Comparison of ENCODE assay signal across 8 cellular contexts in genomic region chr1:111737216-111738132, GRCh38. TPM values are rescaled to one million over a fixed set of nuclear protein-coding genes. Genes with fewer than 3 reads are reported as not detected.
DNase-seq lines count a peak whose midpoint lies in the region; ATAC-seq, FAIRE-seq and TF ChIP-seq lines count a peak whose summit lies in the region.

No MANE protein-coding gene starts in this region.

- H3K4me1 ChIP-seq in HUES64 (ENCODE audit: insufficient read depth, low read length) (peaks cover 27% of the 10 kb centered on the region), muscle layer of duodenum (ENCODE audit: control insufficient read depth in 1 of 2, insufficient read depth in 2 of 2, low read length in 2 of 2) (peaks cover 34 to 55% of the 10 kb centered on the region in 2 donors)

- H3K27me3 ChIP-seq in HUES64 (ENCODE audit: insufficient read depth, low read length) (peaks cover 17% of the 10 kb centered on the region), bronchial epithelial cell (ENCODE audit: control insufficient read depth, insufficient read depth, low read length) (no peaks in the 10 kb centered on the region), muscle layer of duodenum (ENCODE audit: low read depth, low read length) (no peaks in the 10 kb centered on the region)

- H3K9me3 ChIP-seq in HUES64 (ENCODE audit: insufficient read depth, low read depth, low read length) (no peaks in the 10 kb centered on the region), muscle layer of duodenum (ENCODE audit: control insufficient read depth in 1 of 2, low read length in 2 of 2) (no peaks in the 10 kb centered on the region)

- H3K4me3 ChIP-seq in AG04449 (ENCODE audit: low read depth, low read length), result peak overlapping the region; percentile 54
- H3K4me3 ChIP-seq in HUES64 (ENCODE audit: low read length), result peak overlapping the region; percentile 74
- H3K4me3 ChIP-seq in bronchial epithelial cell (ENCODE audit: low read depth, low read length), result peak overlapping the region; percentile 70
- peak overlapping the region; percentile 73 to 77 for H3K4me3 ChIP-seq in muscle layer of duodenum (ENCODE audit: low read depth in 1 of 2, low read length in 2 of 2)

- H3K36me3 ChIP-seq in HUES64 (ENCODE audit: insufficient read depth, low read length) (no peaks in the 10 kb centered on the region), bronchial epithelial cell (ENCODE audit: control insufficient read depth, insufficient read depth, low read length) (peaks cover 8% of the 10 kb centered on the region), muscle layer of duodenum (ENCODE audit: control insufficient read depth in 1 of 2, insufficient read depth in 2 of 2, low read length in 2 of 2) (peaks cover 0 to 9% of the 10 kb centered on the region in 2 donors)

- FAIRE-seq in bronchial epithelial cell (lab: Jason Lieb, UNC), result no peak

- no peak for TF ChIP-seq CTCF in AG04449 (IDR thresholded peaks at IDR 0.05; ENCODE audit: insufficient read depth, low read length, missing control alignments)
- no peak for TF ChIP-seq CTCF in bronchial epithelial cell (IDR thresholded peaks at IDR 0.05; ENCODE audit: insufficient read depth, low read length, severe bottlenecking)

- no peak for ATAC-seq in left lobe of liver

- no peak overlapping the region for H3K9ac ChIP-seq in HUES64 (ENCODE audit: low read depth, low read length)

- CTCF ChIA-PET in AG04449 (lab: Yijun Ruan, JAX), result interaction anchor here (0.6 to 10.1 kb wide), 9 partner anchors 9 to 259 kb away, joined by 3 to 130 read pairs (median 22); no protein-coding TSS in a partner anchor

- POLR2A ChIA-PET in AG04449 (lab: Yijun Ruan, JAX), result interaction anchor here (0.6 kb wide), 1 partner anchor 258 kb away, joined by 3 read pairs; no protein-coding TSS in a partner anchor

- WGBS in HUES64, result 47% methylated on average over 8 of the region's 8 CpGs

- H3K27ac ChIP-seq in HUES64 (ENCODE audit: low read depth, low read length), result no peak overlapping the region
- peak overlapping the region; percentile 25 for H3K27ac ChIP-seq in muscle layer of duodenum (ENCODE audit: low read length)

- DNase-seq in AG04449 (ENCODE audit: low read depth, low spot score) (no peak), bronchial epithelial cell (ENCODE audit: low read depth) (no peak), DMS153 treated with DMSO at 0.1 percent for 48 hours (lab: John Stamatoyannopoulos, UW; ENCODE audit: unreplicated experiment) (no peak), NCI-H146 (lab: John Stamatoyannopoulos, UW) (no peak), 8988T (no peak), left lobe of liver (ENCODE audit: low spot score) (no peak)

RNA-seq across cellular contexts. Expression of gene INKA2, which starts 1.7 kb away (rescaled TPM):
- 5.3 TPM for polyA plus RNA-seq in HUES64 (2013, experiment 1 of 2)
- 4.5 TPM for polyA plus RNA-seq in HUES64 (2013, experiment 2 of 2)
- total RNA-seq in bronchial epithelial cell (4.5 and 6.0 TPM in 2 replicates), left lobe of liver (1.1 TPM)

RNA-seq across cellular contexts. Expression of gene DDX20, which starts 18.2 kb away (rescaled TPM):
- polyA plus RNA-seq in HUES64 (2013, experiment 1 of 2), result 21.2 TPM
- 21.4 TPM for polyA plus RNA-seq in HUES64 (2013, experiment 2 of 2)
- total RNA-seq in bronchial epithelial cell (9.5 and 13.2 TPM in 2 replicates), left lobe of liver (3.2 TPM)
